Comparison of ENCODE assay signal across 1 cellular context in genomic region chr3:46947981-46948791, GRCh38.
TF ChIP-seq lines count a peak whose summit lies in the region.

No MANE protein-coding gene starts in this region.

TF ChIP-seq in HEK293, 187 proteins besides CTCF, POLR2A, EP300 and RAD21 (continued from another document and continues in another):
- TF ChIP-seq, protein P1, sequence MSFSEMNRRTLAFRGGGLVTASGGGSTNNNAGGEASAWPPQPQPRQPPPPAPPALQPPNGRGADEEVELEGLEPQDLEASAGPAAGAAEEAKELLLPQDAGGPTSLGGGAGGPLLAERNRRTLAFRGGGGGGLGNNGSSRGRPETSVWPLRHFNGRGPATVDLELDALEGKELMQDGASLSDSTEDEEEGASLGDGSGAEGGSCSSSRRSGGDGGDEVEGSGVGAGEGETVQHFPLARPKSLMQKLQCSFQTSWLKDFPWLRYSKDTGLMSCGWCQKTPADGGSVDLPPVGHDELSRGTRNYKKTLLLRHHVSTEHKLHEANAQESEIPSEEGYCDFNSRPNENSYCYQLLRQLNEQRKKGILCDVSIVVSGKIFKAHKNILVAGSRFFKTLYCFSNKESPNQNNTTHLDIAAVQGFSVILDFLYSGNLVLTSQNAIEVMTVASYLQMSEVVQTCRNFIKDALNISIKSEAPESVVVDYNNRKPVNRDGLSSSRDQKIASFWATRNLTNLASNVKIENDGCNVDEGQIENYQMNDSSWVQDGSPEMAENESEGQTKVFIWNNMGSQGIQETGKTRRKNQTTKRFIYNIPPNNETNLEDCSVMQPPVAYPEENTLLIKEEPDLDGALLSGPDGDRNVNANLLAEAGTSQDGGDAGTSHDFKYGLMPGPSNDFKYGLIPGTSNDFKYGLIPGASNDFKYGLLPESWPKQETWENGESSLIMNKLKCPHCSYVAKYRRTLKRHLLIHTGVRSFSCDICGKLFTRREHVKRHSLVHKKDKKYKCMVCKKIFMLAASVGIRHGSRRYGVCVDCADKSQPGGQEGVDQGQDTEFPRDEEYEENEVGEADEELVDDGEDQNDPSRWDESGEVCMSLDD (tag by site-specific recombination; IDR thresholded peaks at IDR 0.05), result no peak
- no peak for TF ChIP-seq ZNF221 (tag by site-specific recombination; IDR thresholded peaks at IDR 0.05; ENCODE audit: borderline replicate concordance)
- TF ChIP-seq ZNF175 (tag by site-specific recombination; IDR thresholded peaks at IDR 0.05), result no peak
- TF ChIP-seq KLF7 (tag by site-specific recombination; IDR thresholded peaks at IDR 0.05; ENCODE audit: borderline replicate concordance), result no peak
- no peak for TF ChIP-seq ZNF571 (tag by site-specific recombination; IDR thresholded peaks at IDR 0.05)
- no peak for TF ChIP-seq ZNF148 (tag by site-specific recombination; IDR thresholded peaks at IDR 0.05; ENCODE audit: borderline replicate concordance)
- no peak for TF ChIP-seq ZSCAN16 (tag by site-specific recombination; IDR thresholded peaks at IDR 0.05)
- peak; percentile 82 for TF ChIP-seq SCRT2 (tag by site-specific recombination; IDR thresholded peaks at IDR 0.05)
- no peak for TF ChIP-seq ZNF214 (tag by site-specific recombination; IDR thresholded peaks at IDR 0.05; ENCODE audit: borderline replicate concordance)
- TF ChIP-seq ZNF558 (tag by site-specific recombination; IDR thresholded peaks at IDR 0.05), result no peak
- TF ChIP-seq ZBTB1 (tag by site-specific recombination; IDR thresholded peaks at IDR 0.05), result no peak
- no peak for TF ChIP-seq ZNF223 (tag by site-specific recombination; IDR thresholded peaks at IDR 0.05)
- TF ChIP-seq, protein P2, sequence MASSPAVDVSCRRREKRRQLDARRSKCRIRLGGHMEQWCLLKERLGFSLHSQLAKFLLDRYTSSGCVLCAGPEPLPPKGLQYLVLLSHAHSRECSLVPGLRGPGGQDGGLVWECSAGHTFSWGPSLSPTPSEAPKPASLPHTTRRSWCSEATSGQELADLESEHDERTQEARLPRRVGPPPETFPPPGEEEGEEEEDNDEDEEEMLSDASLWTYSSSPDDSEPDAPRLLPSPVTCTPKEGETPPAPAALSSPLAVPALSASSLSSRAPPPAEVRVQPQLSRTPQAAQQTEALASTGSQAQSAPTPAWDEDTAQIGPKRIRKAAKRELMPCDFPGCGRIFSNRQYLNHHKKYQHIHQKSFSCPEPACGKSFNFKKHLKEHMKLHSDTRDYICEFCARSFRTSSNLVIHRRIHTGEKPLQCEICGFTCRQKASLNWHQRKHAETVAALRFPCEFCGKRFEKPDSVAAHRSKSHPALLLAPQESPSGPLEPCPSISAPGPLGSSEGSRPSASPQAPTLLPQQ (tag by site-specific recombination; IDR thresholded peaks at IDR 0.05), result peak; percentile 65; the same call in 1 of the 2 replicates
- TF ChIP-seq ELK4 (IDR thresholded peaks at IDR 0.05; ENCODE audit: borderline replicate concordance, low read depth, low read length), result no peak
- TF ChIP-seq ZNF664 (tag by site-specific recombination; IDR thresholded peaks at IDR 0.05), result no peak
- TF ChIP-seq ZNF239 (tag by site-specific recombination; IDR thresholded peaks at IDR 0.05), result no peak
- no peak for TF ChIP-seq EGR2 (tag by site-specific recombination; IDR thresholded peaks at IDR 0.05; ENCODE audit: low read depth)
- no peak for TF ChIP-seq HOXD13 (CRISPR knock-in tag; IDR thresholded peaks at IDR 0.05; ENCODE audit: borderline replicate concordance)
- no peak for TF ChIP-seq ZNF146 (tag by site-specific recombination; IDR thresholded peaks at IDR 0.05)
- no peak for TF ChIP-seq ZNF654 (tag by site-specific recombination; IDR thresholded peaks at IDR 0.05; ENCODE audit: low read depth)
- no peak for TF ChIP-seq ZFHX2 (tag by site-specific recombination; conservative IDR thresholded peaks at IDR 0.05)
- TF ChIP-seq OSR2 (tag by site-specific recombination; IDR thresholded peaks at IDR 0.05), result peak; percentile 89
- peak; percentile 75 for TF ChIP-seq SP7 (tag by site-specific recombination; IDR thresholded peaks at IDR 0.05)
- TF ChIP-seq ZNF837 (tag by site-specific recombination; IDR thresholded peaks at IDR 0.05), result no peak
- peak; percentile 90 for TF ChIP-seq ZNF341 (tag by site-specific recombination; IDR thresholded peaks at IDR 0.05; ENCODE audit: low read depth)
- no peak for TF ChIP-seq ZNF776 (tag by site-specific recombination; IDR thresholded peaks at IDR 0.05; ENCODE audit: borderline replicate concordance)
- no peak for TF ChIP-seq ZFP3 (tag by site-specific recombination; IDR thresholded peaks at IDR 0.05; ENCODE audit: low read depth)
- TF ChIP-seq ZNF416 (tag by site-specific recombination; IDR thresholded peaks at IDR 0.05), result no peak
- no peak for TF ChIP-seq ZNF76 (tag by site-specific recombination; IDR thresholded peaks at IDR 0.05; ENCODE audit: borderline replicate concordance, low read depth)
- TF ChIP-seq ZNF23 (tag by site-specific recombination; IDR thresholded peaks at IDR 0.05; ENCODE audit: borderline replicate concordance), result no peak
- no peak for TF ChIP-seq ZNF292 (tag by site-specific recombination; IDR thresholded peaks at IDR 0.05; ENCODE audit: borderline replicate concordance, low read depth)
- TF ChIP-seq ZNF140 (tag by site-specific recombination; IDR thresholded peaks at IDR 0.05), result no peak
- no peak for TF ChIP-seq ZNF10 (tag by site-specific recombination; IDR thresholded peaks at IDR 0.05)
- TF ChIP-seq ZBTB8A (tag by site-specific recombination; IDR thresholded peaks at IDR 0.05), result no peak
- TF ChIP-seq ZNF24 (tag by site-specific recombination; IDR thresholded peaks at IDR 0.05), result peak; percentile 78; the same call in 1 of the 2 replicates
- TF ChIP-seq GLIS2 (tag by site-specific recombination; IDR thresholded peaks at IDR 0.05), result no peak
- TF ChIP-seq PATZ1 (tag by site-specific recombination; IDR thresholded peaks at IDR 0.05), result peak; percentile 53
- no peak for TF ChIP-seq ZNF202 (tag by site-specific recombination; IDR thresholded peaks at IDR 0.05; ENCODE audit: borderline replicate concordance)
- no peak for TF ChIP-seq ZNF16 (tag by site-specific recombination; IDR thresholded peaks at IDR 0.05; ENCODE audit: low read depth)
- TF ChIP-seq ZNF677 (tag by site-specific recombination; IDR thresholded peaks at IDR 0.05), result no peak
- no peak for TF ChIP-seq HOXC10 (CRISPR knock-in tag; IDR thresholded peaks at IDR 0.05)
- TF ChIP-seq ZNF596 (tag by site-specific recombination; IDR thresholded peaks at IDR 0.05), result no peak
- no peak for TF ChIP-seq ZNF518A (tag by site-specific recombination; conservative IDR thresholded peaks at IDR 0.05; ENCODE audit: low read depth)
- TF ChIP-seq ZNF274 (IDR thresholded peaks at IDR 0.05; ENCODE audit: low read length), result no peak
- no peak for TF ChIP-seq ZNF274 (tag by site-specific recombination; IDR thresholded peaks at IDR 0.05; ENCODE audit: borderline replicate concordance)
- TF ChIP-seq ZNF280C (tag by site-specific recombination; IDR thresholded peaks at IDR 0.05), result no peak
- TF ChIP-seq ZXDB (tag by site-specific recombination; IDR thresholded peaks at IDR 0.05), result 0 out of 2 replicates have a peak, but pooled peaks have one; percentile 21
- TF ChIP-seq ZNF311 (tag by site-specific recombination; IDR thresholded peaks at IDR 0.05; ENCODE audit: borderline replicate concordance), result no peak
- TF ChIP-seq ZSCAN30 (tag by site-specific recombination; IDR thresholded peaks at IDR 0.05), result no peak
- TF ChIP-seq YY2 (tag by site-specific recombination; IDR thresholded peaks at IDR 0.05), result no peak
